In genomic region chr9:130680836-130681768, GRCh38 we compare ENCODE assay signal across 8 cellular contexts. TPM values are rescaled to one million over a fixed set of nuclear protein-coding genes. Genes with fewer than 3 reads are reported as not detected.
DNase-seq lines count a peak whose midpoint lies in the region; ATAC-seq and TF ChIP-seq lines count a peak whose summit lies in the region.

No MANE protein-coding gene starts in this region.

- peak overlapping the region; percentile 40 for H3K9ac ChIP-seq in mesendoderm (ENCODE audit: low read length)

- TF ChIP-seq CTCF in CD14-positive monocyte (IDR thresholded peaks at IDR 0.05): no peak

- H3K36me3 ChIP-seq in HAP-1 (replicated peaks): no peaks in the 10 kb centered on the region
- H3K36me3 ChIP-seq in mesendoderm (ENCODE audit: control insufficient read depth, insufficient read depth, low read length): no peaks in the 10 kb centered on the region

- H4K5ac ChIP-seq in mesendoderm (ENCODE audit: low read length): no peak overlapping the region

- H3K4me1 ChIP-seq in HAP-1: peaks cover 9% of the 10 kb centered on the region
- no peaks in the 10 kb centered on the region for H3K4me1 ChIP-seq in mesendoderm (ENCODE audit: control insufficient read depth, low read depth, low read length)

- H2BK5ac ChIP-seq in mesendoderm (ENCODE audit: low read length): no peak overlapping the region

- in situ Hi-C loops in HAP-1 (cut with MboI; ENCODE audit: low sequenced_read_pairs): no loop called here

- H3K56ac ChIP-seq in mesendoderm (ENCODE audit: low read length): peak overlapping the region; percentile 82

- intact Hi-C loops in CD14-positive monocyte (cut with micrococcal nuclease): no loop called here

- peaks cover 0 to 16% (median 5%) of the 10 kb centered on the region in 7 donors for H3K9me3 Mint-ChIP-seq in CD14-positive monocyte
- H3K9me3 Mint-ChIP-seq in activated CD4-positive, alpha-beta memory T cell treated with anti-CD3 and anti-CD28 coated beads, Interleukin-2, amount 10 ng/mL, durations not matched to agents 7 days and 5 days: no peaks in the 10 kb centered on the region

- H3K36me3 Mint-ChIP-seq in CD14-positive monocyte: no peaks in the 10 kb centered on the region
- H3K36me3 Mint-ChIP-seq in activated CD4-positive, alpha-beta memory T cell treated with anti-CD3 and anti-CD28 coated beads, Interleukin-2, amount 10 ng/mL, durations not matched to agents 7 days and 5 days (ENCODE audit: low read depth): no peaks in the 10 kb centered on the region

- no peak for ATAC-seq in GM21723 (IDR thresholded peaks at IDR 0.05; ENCODE audit: unreplicated experiment)

- DNase-seq in CD14-positive monocyte (ENCODE audit: low spot score) (peak; percentile 88), HAP-1 (ENCODE audit: low spot score in 2 of 2) (peak; percentile 79 to 86), NCI-H69 (lab: John Stamatoyannopoulos, UW) (peak; percentile 93), mesendoderm (peak; percentile 83)
- peak; percentile 65 for DNase-seq in activated CD4-positive, alpha-beta memory T cell treated with anti-CD3 and anti-CD28 coated beads, Interleukin-2, amount 10 ng/mL, durations not matched to agents 7 days and 5 days
- peak; percentile 4 for DNase-seq in effector CD8-positive, alpha-beta T cell (lab: John Stamatoyannopoulos, UW)
- peak; percentile 33 for DNase-seq in stimulated activated CD8-positive, alpha-beta memory T cell treated with anti-CD3 and anti-CD28 coated beads, Interleukin-15, amount 100 ng/mL, for 24 hours (ENCODE audit: low read depth)

- H3K4me1 Mint-ChIP-seq in CD14-positive monocyte: peaks cover 11% of the 10 kb centered on the region
- H3K4me1 Mint-ChIP-seq in activated CD4-positive, alpha-beta memory T cell treated with anti-CD3 and anti-CD28 coated beads, Interleukin-2, amount 10 ng/mL, durations not matched to agents 7 days and 5 days: peaks cover 7% of the 10 kb centered on the region

- no CpG with 5 or more reads among the region's 116 CpGs for WGBS in mesendoderm (ENCODE audit: extremely low coverage, insufficient coverage, low lambda C conversion rate)

- H3K4me3 ChIP-seq in HAP-1: peak overlapping the region; percentile 44
- H3K4me3 ChIP-seq in mesendoderm (ENCODE audit: low read length): peak overlapping the region; percentile 33

- H3K79me2 ChIP-seq in mesendoderm (ENCODE audit: control insufficient read depth, insufficient read depth, low read length): no peaks in the 10 kb centered on the region

- POLR2A ChIA-PET in activated CD4-positive, alpha-beta memory T cell treated with anti-CD3 and anti-CD28 coated beads, Interleukin-2, amount 10 ng/mL, durations not matched to agents 7 days and 5 days (lab: Charles Lee): no interaction called here

- peaks cover 24 to 62% (median 32%) of the 10 kb centered on the region in 3 donors for H3K27me3 Mint-ChIP-seq in CD14-positive monocyte (ENCODE audit: low read depth in 3 of 3)
- peaks cover 18% of the 10 kb centered on the region for H3K27me3 Mint-ChIP-seq in activated CD4-positive, alpha-beta memory T cell treated with anti-CD3 and anti-CD28 coated beads, Interleukin-2, amount 10 ng/mL, durations not matched to agents 7 days and 5 days

- no peak overlapping the region for H4K8ac ChIP-seq in mesendoderm (ENCODE audit: low read depth, low read length)

- H3K79me1 ChIP-seq in mesendoderm (ENCODE audit: low read length): no peaks in the 10 kb centered on the region

- no peak overlapping the region for H3K27ac Mint-ChIP-seq in CD14-positive monocyte
- H3K27ac Mint-ChIP-seq in activated CD4-positive, alpha-beta memory T cell treated with anti-CD3 and anti-CD28 coated beads, Interleukin-2, amount 10 ng/mL, durations not matched to agents 7 days and 5 days: no peak overlapping the region

- peak overlapping the region; percentile 97 for H3K4me2 ChIP-seq in mesendoderm (ENCODE audit: low read length)

- H3K27ac ChIP-seq in mesendoderm (ENCODE audit: low read depth, low read length): no peak overlapping the region

- H3K4ac ChIP-seq in mesendoderm (ENCODE audit: low read depth, low read length): no peak overlapping the region

- H2BK15ac ChIP-seq in mesendoderm (replicated peaks; ENCODE audit: low read depth): no peak overlapping the region

- CTCF ChIA-PET in activated CD4-positive, alpha-beta memory T cell treated with anti-CD3 and anti-CD28 coated beads, Interleukin-2, amount 10 ng/mL, durations not matched to agents 7 days and 5 days (lab: Charles Lee): interaction anchor here (1.9 to 2.3 kb wide), 2 partner anchors 217 to 220 kb away, joined by 11 to 26 read pairs; no protein-coding TSS in a partner anchor

- H3K27me3 ChIP-seq in HAP-1 (ENCODE audit: low read depth) (no peaks in the 10 kb centered on the region), mesendoderm (ENCODE audit: insufficient read depth, low read length, poor library complexity) (peaks cover 10% of the 10 kb centered on the region)

- H2AK5ac ChIP-seq in mesendoderm (ENCODE audit: low read length): no peak overlapping the region

- H3K18ac ChIP-seq in mesendoderm (ENCODE audit: low read length): no peak overlapping the region

- H3K4me3 Mint-ChIP-seq in CD14-positive monocyte: peak overlapping the region; percentile 82 to 83
- peak overlapping the region; percentile 47 for H3K4me3 Mint-ChIP-seq in activated CD4-positive, alpha-beta memory T cell treated with anti-CD3 and anti-CD28 coated beads, Interleukin-2, amount 10 ng/mL, durations not matched to agents 7 days and 5 days

- H2BK120ac ChIP-seq in mesendoderm (ENCODE audit: low read depth, low read length): no peak overlapping the region

- peaks cover 5% of the 10 kb centered on the region for H3K9me3 ChIP-seq in HAP-1

- no peak overlapping the region for H3K23ac ChIP-seq in mesendoderm (ENCODE audit: low read length)

RNA-seq across cellular contexts. Expression of gene EXOSC2, which starts 12.5 kb away (rescaled TPM):
- polyA plus RNA-seq in CD14-positive monocyte: 10 to 100 TPM; 10.2 to 11.2 TPM
- 10 to 100 TPM; 45.2 to 48.7 TPM for total RNA-seq in activated CD4-positive, alpha-beta memory T cell treated with anti-CD3 and anti-CD28 coated beads, Interleukin-2, amount 10 ng/mL, durations not matched to agents 7 days and 5 days
- 35.1 TPM for polyA plus RNA-seq in mesendoderm (2013, experiment 1 of 2)
- polyA plus RNA-seq in mesendoderm (2013, experiment 2 of 2): 35.8 TPM

RNA-seq across cellular contexts. Expression of gene PRDM12, which starts 16.7 kb away (rescaled TPM):
- not detected for polyA plus RNA-seq in CD14-positive monocyte
- not detected for total RNA-seq in activated CD4-positive, alpha-beta memory T cell treated with anti-CD3 and anti-CD28 coated beads, Interleukin-2, amount 10 ng/mL, durations not matched to agents 7 days and 5 days
- 0.01 TPM for polyA plus RNA-seq in mesendoderm (2013, experiment 1 of 2)
- polyA plus RNA-seq in mesendoderm (2013, experiment 2 of 2): 0.01 TPM

Comparison
In these comparisons a context has a peak if more than half of its experiments do, and no peak if none do; other contexts are left out.
1. DNase-seq: peak in every context shown above with its lines; median percentile 93 in NCI-H69; 88 in CD14-positive monocyte; 83 in mesendoderm; 82 in HAP-1; 65 in activated CD4-positive, alpha-beta memory T cell treated with anti-CD3 and anti-CD28 coated beads, Interleukin-2, amount 10 ng/mL, durations not matched to agents 7 days and 5 days; 33 in stimulated activated CD8-positive, alpha-beta memory T cell treated with anti-CD3 and anti-CD28 coated beads, Interleukin-15, amount 100 ng/mL, for 24 hours; 4 in effector CD8-positive, alpha-beta T cell.